ENCODE assay signal across 8 cellular contexts in genomic region chr11:57711414-57712255, GRCh38. TPM values are rescaled to one million over a fixed set of nuclear protein-coding genes. Genes with fewer than 3 reads are reported as not detected.
A peak's percentile ranks its signal among the peaks of the same experiment; 100 is the strongest.
DNase-seq lines count a peak whose midpoint lies in the region; ATAC-seq, FAIRE-seq and TF ChIP-seq lines count a peak whose summit lies in the region.

Gene MED19 (minus strand): TSS chr11:57712215. CDS start chr11:57712179, 36 bp downstream.

- H3K36me3 ChIP-seq in GM12878 (ENCODE audit: control insufficient read depth in 2 of 2, insufficient read depth in 2 of 2, low read length in 1 of 2), result no peaks in the 10 kb centered on the region
- peaks cover 6% of the 10 kb centered on the region for H3K36me3 ChIP-seq in skeletal muscle satellite cell (ENCODE audit: insufficient read depth, low read length)

- peak; percentile 58 for DNase-seq in GM18507 (ENCODE audit: extremely low spot score, insufficient read length, low read depth)
- DNase-seq in NCI-H187 treated with DMSO at 0.1 percent for 48 hours (lab: John Stamatoyannopoulos, UW), result peak; percentile 75
- peak; percentile 69 for DNase-seq in T1000 (lab: John Stamatoyannopoulos, UW)
- peak; percentile 48 for DNase-seq in GM12878 (ENCODE audit: low read depth, low spot score)
- DNase-seq in medulla oblongata (ENCODE audit: extremely low spot score), result no peak

- POLR2A ChIA-PET in GM12878 (lab: Charles Lee), result interaction anchor here (0.6 to 1.5 kb wide), 6 partner anchors 9 to 196 kb away, joined by 3 to 6 read pairs (median 4); partner anchors contain the start of genes SELENOH and SLC43A1

- in situ Hi-C loops in GM12878 (cut with MboI), result no loop called here

- H3K79me2 ChIP-seq in GM12878 (ENCODE audit: control insufficient read depth, insufficient read depth, low read length), result peaks cover 49% of the 10 kb centered on the region

- TF ChIP-seq CTCF in GM12878 (IDR thresholded peaks at IDR 0.05 in 2 of 3, conservative IDR thresholded peaks at IDR 0.05 in 1 of 3; ENCODE audit: control insufficient read depth in 2 of 3, extremely low read depth in 1 of 3, insufficient read depth in 1 of 3, low read depth in 3 of 3, low read length in 3 of 3), result no peak

- ATAC-seq in HG02970 (IDR thresholded peaks at IDR 0.05; ENCODE audit: low FRiP score, unreplicated experiment), result peak; percentile 48
- ATAC-seq in GM12878, result peak; percentile 70

- H3K27me3 ChIP-seq in GM12878 (replicated peaks in 1 of 2; ENCODE audit: control insufficient read depth in 2 of 2, insufficient read depth in 2 of 2, low read length in 1 of 2) (no peaks in the 10 kb centered on the region), skeletal muscle satellite cell (ENCODE audit: control insufficient read depth, insufficient read depth, low read length) (no peaks in the 10 kb centered on the region)

- WGBS in GM12878 (ENCODE audit: insufficient coverage, insufficient replicate concordance, low lambda C conversion rate, missing lambda C conversion rate), result 15% methylated on average over 50 of the region's 51 CpGs

- H3K9me3 ChIP-seq in GM12878 (replicated peaks; ENCODE audit: control insufficient read depth, insufficient read depth, low read length) (no peaks in the 10 kb centered on the region), skeletal muscle satellite cell (replicated peaks; ENCODE audit: low read length) (no peaks in the 10 kb centered on the region)

- FAIRE-seq in GM18507 (lab: Jason Lieb, UNC), result no peak
- FAIRE-seq in GM12878 (lab: Jason Lieb, UNC), result no peak

- TF ChIP-seq EP300 in GM12878 (IDR thresholded peaks at IDR 0.05; ENCODE audit: borderline replicate concordance in 1 of 2, control insufficient read depth in 1 of 2, low read depth in 2 of 2, low read length in 2 of 2), result no peak

- H3K4me1 ChIP-seq in GM12878 (ENCODE audit: control insufficient read depth, insufficient read depth, low read length) (peaks cover 4% of the 10 kb centered on the region), skeletal muscle satellite cell (ENCODE audit: control insufficient read depth, insufficient read depth, low read length) (peaks cover 19% of the 10 kb centered on the region)

- CTCF ChIA-PET in GM12878 (lab: Yijun Ruan, JAX), result interaction anchor here (0.6 to 1.4 kb wide), 9 partner anchors 40 to 811 kb away, joined by 3 to 6 read pairs (median 3); partner anchors contain the start of genes BTBD18 and UBE2L6

- SMC1A ChIA-PET in GM12878 (lab: Charles Lee; ENCODE audit: uncharacterized antibody, unreplicated experiment), result interaction anchor here (1.0 to 3.5 kb wide), 5 partner anchors 12 to 89 kb away, joined by 3 to 18 read pairs (median 4); no protein-coding TSS in a partner anchor

- peak within 1 kb of the TSS; percentile 91 for H3K4me2 ChIP-seq in GM12878 (ENCODE audit: control insufficient read depth, insufficient read depth)
- peak within 1 kb of the TSS; percentile 89 for H3K4me2 ChIP-seq in skeletal muscle satellite cell (ENCODE audit: low read length)

- intact Hi-C loops in GM12878 (cut with micrococcal nuclease; ENCODE audit: unreplicated experiment), result loop anchor here (1.0 to 5.0 kb wide), 3 partner anchors 30 to 144 kb away; partner anchors contain the start of genes SELENOH and UBE2L6

- BruUV-seq in GM12878 (replicated peaks; lab: Mats Ljungman, UMichigan), result TSS peak; percentile 88

- TF ChIP-seq POLR2A in GM12878 (IDR thresholded peaks at IDR 0.05; ENCODE audit: low read depth, low read length), result peak; percentile 59; the same call in 1 of the 2 replicates

- peak within 1 kb of the TSS; percentile 86 for H3K27ac ChIP-seq in GM12878 (ENCODE audit: control insufficient read depth, insufficient read depth)

- no peaks in the 10 kb centered on the region for H4K20me1 ChIP-seq in GM12878 (ENCODE audit: control insufficient read depth, insufficient read depth)

- H3K4me3 ChIP-seq in GM12878, result peak within 1 kb of the TSS; percentile 97
- peak within 1 kb of the TSS; percentile 100 for H3K4me3 ChIP-seq in iPS-11a (ENCODE audit: low read depth, low read length)
- H3K4me3 ChIP-seq in skeletal muscle satellite cell (ENCODE audit: low read length), result peak within 1 kb of the TSS; percentile 85

- H3K9ac ChIP-seq in GM12878 (ENCODE audit: control insufficient read depth, insufficient read depth, low read length), result peak within 1 kb of the TSS; percentile 91
- peak within 1 kb of the TSS; percentile 89 for H3K9ac ChIP-seq in skeletal muscle satellite cell (ENCODE audit: low read depth, low read length)

- no peak for TF ChIP-seq RAD21 in GM12878 (IDR thresholded peaks at IDR 0.05; ENCODE audit: insufficient read depth, low read depth, low read length)

- peak within 1 kb of the TSS; percentile 85 for H2AFZ ChIP-seq in GM12878 (ENCODE audit: control insufficient read depth, low read depth, low read length)

- RAD21 ChIA-PET in GM12878 (lab: Charles Lee; ENCODE audit: unreplicated experiment), result interaction anchor here (0.7 to 4.0 kb wide), 6 partner anchors 18 to 144 kb away, joined by 3 to 25 read pairs (median 3); partner anchors contain the start of genes SELENOH and UBE2L6

TF ChIP-seq in GM12878, 131 proteins besides CTCF, POLR2A, EP300 and RAD21 (continues in another document):
- TF ChIP-seq POLR2AphosphoS5 (IDR thresholded peaks at IDR 0.05; ENCODE audit: low read length), result 0 out of 2 replicates have a peak, but pooled peaks have one; percentile 55
- peak; percentile 38 for TF ChIP-seq BCL3 (IDR thresholded peaks at IDR 0.05; ENCODE audit: borderline replicate concordance, insufficient read depth, low read depth, low read length, poor library complexity, severe bottlenecking)
- peak; percentile 71; the same call in 1 of the 2 replicates for TF ChIP-seq RB1 (IDR thresholded peaks at IDR 0.05; ENCODE audit: borderline replicate concordance)
- no peak; the same call in 1 of the 2 replicates for TF ChIP-seq FOXK2 (IDR thresholded peaks at IDR 0.05)
- TF ChIP-seq, protein P1, sequence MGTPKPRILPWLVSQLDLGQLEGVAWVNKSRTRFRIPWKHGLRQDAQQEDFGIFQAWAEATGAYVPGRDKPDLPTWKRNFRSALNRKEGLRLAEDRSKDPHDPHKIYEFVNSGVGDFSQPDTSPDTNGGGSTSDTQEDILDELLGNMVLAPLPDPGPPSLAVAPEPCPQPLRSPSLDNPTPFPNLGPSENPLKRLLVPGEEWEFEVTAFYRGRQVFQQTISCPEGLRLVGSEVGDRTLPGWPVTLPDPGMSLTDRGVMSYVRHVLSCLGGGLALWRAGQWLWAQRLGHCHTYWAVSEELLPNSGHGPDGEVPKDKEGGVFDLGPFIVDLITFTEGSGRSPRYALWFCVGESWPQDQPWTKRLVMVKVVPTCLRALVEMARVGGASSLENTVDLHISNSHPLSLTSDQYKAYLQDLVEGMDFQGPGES (IDR thresholded peaks at IDR 0.05), result no peak
- TF ChIP-seq IRF4 (IDR thresholded peaks at IDR 0.05; ENCODE audit: low read depth, low read length), result no peak
- peak; percentile 37; the same call in 1 of the 2 replicates for TF ChIP-seq GATAD2B (conservative IDR thresholded peaks at IDR 0.05; ENCODE audit: low read depth)
- TF ChIP-seq, protein P2, sequence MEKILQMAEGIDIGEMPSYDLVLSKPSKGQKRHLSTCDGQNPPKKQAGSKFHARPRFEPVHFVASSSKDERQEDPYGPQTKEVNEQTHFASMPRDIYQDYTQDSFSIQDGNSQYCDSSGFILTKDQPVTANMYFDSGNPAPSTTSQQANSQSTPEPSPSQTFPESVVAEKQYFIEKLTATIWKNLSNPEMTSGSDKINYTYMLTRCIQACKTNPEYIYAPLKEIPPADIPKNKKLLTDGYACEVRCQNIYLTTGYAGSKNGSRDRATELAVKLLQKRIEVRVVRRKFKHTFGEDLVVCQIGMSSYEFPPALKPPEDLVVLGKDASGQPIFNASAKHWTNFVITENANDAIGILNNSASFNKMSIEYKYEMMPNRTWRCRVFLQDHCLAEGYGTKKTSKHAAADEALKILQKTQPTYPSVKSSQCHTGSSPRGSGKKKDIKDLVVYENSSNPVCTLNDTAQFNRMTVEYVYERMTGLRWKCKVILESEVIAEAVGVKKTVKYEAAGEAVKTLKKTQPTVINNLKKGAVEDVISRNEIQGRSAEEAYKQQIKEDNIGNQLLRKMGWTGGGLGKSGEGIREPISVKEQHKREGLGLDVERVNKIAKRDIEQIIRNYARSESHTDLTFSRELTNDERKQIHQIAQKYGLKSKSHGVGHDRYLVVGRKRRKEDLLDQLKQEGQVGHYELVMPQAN (conservative IDR thresholded peaks at IDR 0.05), result peak; percentile 90
- TF ChIP-seq KLF5 (IDR thresholded peaks at IDR 0.05; ENCODE audit: partially characterized antibody), result peak; percentile 86
- TF ChIP-seq NFXL1 (IDR thresholded peaks at IDR 0.05; ENCODE audit: borderline replicate concordance), result no peak
- peak; percentile 52; the same call in 1 of the 2 replicates for TF ChIP-seq SIN3A (IDR thresholded peaks at IDR 0.05; ENCODE audit: low read depth, low read length)

RNA-seq across cellular contexts. Expression of gene MED19, which starts in this region (rescaled TPM):
- total RNA-seq in GM12878 (2013; cell fraction: nucleolus; rRNA removed), result 8.6 and 11.4 TPM in 2 replicates
- total RNA-seq in GM12878 (2014; rRNA removed) (16.7 and 17.5 TPM in 2 replicates), GM12878 (2014; rRNA removed; fragmentation: Illumina TruSeq; extraction: Trizol) (13.7 and 13.9 TPM in 2 replicates), GM12878 (2021) (12.5 and 14.1 TPM in 2 replicates)
- 9.1 TPM for polyA plus RNA-seq in GM12878 (2011; ENCODE audit: low read depth)
- polyA plus RNA-seq in GM12878 (2011; rRNA removed) (16.0 and 20.1 TPM in 2 replicates), GM12878 (2014; fragmentation: Illumina TruSeq; extraction: Trizol) (15.7 and 17.1 TPM in 2 replicates), GM12878 (2014; fragmentation: Nextera tagmentation; extraction: Ambion mirVana) (1 to 10 TPM; 4.9 to 9.8 TPM), GM12878 (2014; rRNA removed) (17.0 and 21.3 TPM in 2 replicates), GM12878 (2016; fragmentation: Nextera tagmentation; extraction: Ambion mirVana) (10 to 100 TPM; 25.6 to 28.2 TPM)
- polyA plus RNA-seq in GM12878 (2011; cell fraction: cytosol; rRNA removed), result 23.2 and 41.1 TPM in 2 replicates
- 19.8 and 21.8 TPM in 2 replicates for polyA plus RNA-seq in GM12878 (2011; cell fraction: nucleus; rRNA removed)
- polyA plus RNA-seq in GM12878 (2012), result 16.0 and 16.3 TPM in 2 replicates
- polyA minus RNA-seq in GM12878 (2011; rRNA and poly(A)+ RNA removed), result 9.5 and 10.7 TPM in 2 replicates
- 2.9 and 6.4 TPM in 2 replicates for polyA minus RNA-seq in GM12878 (2011; cell fraction: cytosol; rRNA and poly(A)+ RNA removed)
- polyA minus RNA-seq in GM12878 (2011; cell fraction: nucleus; rRNA and poly(A)+ RNA removed), result 5.9 and 10.7 TPM in 2 replicates
- 9.1 and 17.3 TPM in 2 replicates for total RNA-seq in skeletal muscle satellite cell (2012; rRNA removed)
